Comparison of ENCODE assay signal across 6 cellular contexts in the genomic region with DNA sequence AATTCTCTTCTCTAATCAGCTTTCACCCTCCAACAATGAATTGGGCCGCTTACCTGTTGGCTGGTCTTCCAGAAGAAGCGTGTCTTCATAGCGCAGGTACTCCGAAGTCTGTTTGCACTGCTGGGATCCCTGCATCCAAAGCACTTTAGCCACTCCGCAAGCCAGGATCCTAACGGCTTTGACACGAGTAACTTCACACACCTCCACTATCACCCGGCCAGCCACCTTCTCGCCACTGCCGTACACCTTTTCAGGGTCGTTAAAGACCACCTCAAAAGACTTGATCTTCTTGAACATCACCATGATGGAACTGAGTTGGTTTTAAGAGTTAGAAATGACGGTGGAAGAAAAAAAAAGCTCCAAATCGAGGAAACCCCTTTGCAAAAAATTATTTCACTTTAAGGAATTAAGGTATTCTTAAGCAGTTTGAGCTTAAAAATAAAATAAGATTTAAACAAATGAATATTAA. TPM values are rescaled to one million over a fixed set of nuclear protein-coding genes. Genes with fewer than 3 reads are reported as not detected.
DNase-seq lines count a peak whose midpoint lies in the region; ATAC-seq and TF ChIP-seq lines count a peak whose summit lies in the region.

No MANE protein-coding gene starts in this region.

- intact Hi-C loops in activated T-helper 2 cell treated with anti-CD3 and anti-CD28 coated beads, Interferon-gamma antibody, Interleukin-2, Interleukin-4, amounts not matched to agents 10 μg/mL and 5 μg/mL and 100 μg/mL, durations not matched to agents 14 hours and 24 hours and 36 hours (cut with micrococcal nuclease): loop anchor here (2.0 to 5.0 kb wide), 4 partner anchors 17 to 79 kb away; a partner anchor contains a TSS
- intact Hi-C loops in mucosa of descending colon (cut with DNase I, micrococcal nuclease): no loop called here

- H3K9me3 ChIP-seq in HAP-1 (no peaks in the 10 kb centered on the region), mucosa of descending colon (no peaks in the 10 kb centered on the region)

- DNase-seq in HAP-1 (ENCODE audit: low spot score in 2 of 2) (peak in 1 of 2 experiments; percentile 29), mucosa of descending colon (peak in 1 of 3 donors; percentile 49), cerebellar nuclear complex (lab: John Stamatoyannopoulos, UW) (no peak), GF-D8 (lab: John Stamatoyannopoulos, UW) (no peak)
- DNase-seq in activated T-helper 2 cell treated with anti-CD3 and anti-CD28 coated beads, Interferon-gamma antibody, Interleukin-2, Interleukin-4, amounts not matched to agents 10 μg/mL and 5 μg/mL and 100 μg/mL, durations not matched to agents 14 hours and 24 hours and 36 hours (ENCODE audit: low spot score): no peak

- in situ Hi-C loops in HAP-1 (cut with MboI; ENCODE audit: low sequenced_read_pairs): no loop called here

- H3K4me1 ChIP-seq in HAP-1 (peaks cover 12% of the 10 kb centered on the region), mucosa of descending colon (ENCODE audit: low read depth) (peaks cover 27% of the 10 kb centered on the region)

- H3K4me3 ChIP-seq in HAP-1 (peak overlapping the region; percentile 50), mucosa of descending colon (peak overlapping the region; percentile 89)

- ATAC-seq in mucosa of descending colon (no peak), HG03025 (IDR thresholded peaks at IDR 0.05; ENCODE audit: low FRiP score, unreplicated experiment) (no peak)

- no peaks in the 10 kb centered on the region for H3K9me3 Mint-ChIP-seq in activated T-helper 2 cell treated with anti-CD3 and anti-CD28 coated beads, Interferon-gamma antibody, Interleukin-2, Interleukin-4, amounts not matched to agents 10 μg/mL and 5 μg/mL and 100 μg/mL, durations not matched to agents 14 hours and 24 hours and 36 hours

- peaks cover 46% of the 10 kb centered on the region for H3K36me3 Mint-ChIP-seq in activated T-helper 2 cell treated with anti-CD3 and anti-CD28 coated beads, Interferon-gamma antibody, Interleukin-2, Interleukin-4, amounts not matched to agents 10 μg/mL and 5 μg/mL and 100 μg/mL, durations not matched to agents 14 hours and 24 hours and 36 hours (ENCODE audit: low read depth)

- H3K4me3 Mint-ChIP-seq in activated T-helper 2 cell treated with anti-CD3 and anti-CD28 coated beads, Interferon-gamma antibody, Interleukin-2, Interleukin-4, amounts not matched to agents 10 μg/mL and 5 μg/mL and 100 μg/mL, durations not matched to agents 14 hours and 24 hours and 36 hours (ENCODE audit: low read depth): peak overlapping the region; percentile 85

- peak overlapping the region; percentile 95 for H3K27ac Mint-ChIP-seq in activated T-helper 2 cell treated with anti-CD3 and anti-CD28 coated beads, Interferon-gamma antibody, Interleukin-2, Interleukin-4, amounts not matched to agents 10 μg/mL and 5 μg/mL and 100 μg/mL, durations not matched to agents 14 hours and 24 hours and 36 hours

- H3K4me1 Mint-ChIP-seq in activated T-helper 2 cell treated with anti-CD3 and anti-CD28 coated beads, Interferon-gamma antibody, Interleukin-2, Interleukin-4, amounts not matched to agents 10 μg/mL and 5 μg/mL and 100 μg/mL, durations not matched to agents 14 hours and 24 hours and 36 hours (ENCODE audit: low read depth): peaks cover 63% of the 10 kb centered on the region

- H3K27me3 Mint-ChIP-seq in activated T-helper 2 cell treated with anti-CD3 and anti-CD28 coated beads, Interferon-gamma antibody, Interleukin-2, Interleukin-4, amounts not matched to agents 10 μg/mL and 5 μg/mL and 100 μg/mL, durations not matched to agents 14 hours and 24 hours and 36 hours (ENCODE audit: low read depth): no peaks in the 10 kb centered on the region

- no peaks in the 10 kb centered on the region for H3K27me3 ChIP-seq in HAP-1 (ENCODE audit: low read depth)

- TF ChIP-seq CTCF in mucosa of descending colon (IDR thresholded peaks at IDR 0.05): no peak

- H3K36me3 ChIP-seq in HAP-1 (replicated peaks) (peaks cover 26% of the 10 kb centered on the region), mucosa of descending colon (ENCODE audit: low read depth) (no peaks in the 10 kb centered on the region)

RNA-seq across cellular contexts. Expression of a gene that starts 0.4 kb away (rescaled TPM):
- total RNA-seq in activated T-helper 2 cell treated with anti-CD3 and anti-CD28 coated beads, Interferon-gamma antibody, Interleukin-2, Interleukin-4, amounts not matched to agents 10 μg/mL and 5 μg/mL and 100 μg/mL, durations not matched to agents 14 hours and 24 hours and 36 hours: 37.8 and 39.1 TPM in 2 replicates
- total RNA-seq in mucosa of descending colon: 1,000 to 10,000 TPM in 1 of 3 donors, 100 to 1,000 TPM in 2; 683 to 1,682 (median 830) TPM

RNA-seq across cellular contexts. Expression of a gene that starts 25.5 kb away (rescaled TPM):
- total RNA-seq in activated T-helper 2 cell treated with anti-CD3 and anti-CD28 coated beads, Interferon-gamma antibody, Interleukin-2, Interleukin-4, amounts not matched to agents 10 μg/mL and 5 μg/mL and 100 μg/mL, durations not matched to agents 14 hours and 24 hours and 36 hours: not detected in 2 replicates
- not detected for total RNA-seq in mucosa of descending colon

RNA-seq across cellular contexts. Expression of a gene that starts 31.5 kb away (rescaled TPM):
- total RNA-seq in activated T-helper 2 cell treated with anti-CD3 and anti-CD28 coated beads, Interferon-gamma antibody, Interleukin-2, Interleukin-4, amounts not matched to agents 10 μg/mL and 5 μg/mL and 100 μg/mL, durations not matched to agents 14 hours and 24 hours and 36 hours: 13.2 and 14.7 TPM in 2 replicates
- total RNA-seq in mucosa of descending colon: 10 to 100 TPM; 15.7 to 26.8 (median 19.5) TPM

RNA-seq across cellular contexts. Expression of a gene that starts 31.6 kb away (rescaled TPM):
- 4.1 TPM in 2 replicates for total RNA-seq in activated T-helper 2 cell treated with anti-CD3 and anti-CD28 coated beads, Interferon-gamma antibody, Interleukin-2, Interleukin-4, amounts not matched to agents 10 μg/mL and 5 μg/mL and 100 μg/mL, durations not matched to agents 14 hours and 24 hours and 36 hours
- total RNA-seq in mucosa of descending colon: under 1 TPM; 0.14 to 0.63 (median 0.41) TPM

RNA-seq across cellular contexts. Expression of a gene that starts 38.2 kb away (rescaled TPM):
- 38.1 and 39.4 TPM in 2 replicates for total RNA-seq in activated T-helper 2 cell treated with anti-CD3 and anti-CD28 coated beads, Interferon-gamma antibody, Interleukin-2, Interleukin-4, amounts not matched to agents 10 μg/mL and 5 μg/mL and 100 μg/mL, durations not matched to agents 14 hours and 24 hours and 36 hours
- total RNA-seq in mucosa of descending colon: 10 to 100 TPM in 2 of 3 donors, 1 to 10 TPM in 1; 3.9 to 34.3 (median 10.2) TPM

Comparison
In these comparisons a context has a peak if more than half of its experiments do, and no peak if none do; other contexts are left out.
1. RNA of a gene that starts 0.4 kb away (total RNA-seq): 683 to 1,682 TPM in mucosa of descending colon; 37.8 to 39.1 TPM in activated T-helper 2 cell treated with anti-CD3 and anti-CD28 coated beads, Interferon-gamma antibody, Interleukin-2, Interleukin-4, amounts not matched to agents 10 μg/mL and 5 μg/mL and 100 μg/mL, durations not matched to agents 14 hours and 24 hours and 36 hours; every median in the first group is over 10 times any median in the second.